In genomic region chr7:155203882-155204691, GRCh38 we compare ENCODE assay signal across 13 cellular contexts.
DNase-seq lines count a peak whose midpoint lies in the region; ATAC-seq and TF ChIP-seq lines count a peak whose summit lies in the region.
"Had no signal": no experiment of that assay in that cellular context is flagged by ENCODE, and none has a peak within 500 bp of the region (broad histone marks: within the 10 kb centered on the region; RNA-seq: fewer than 3 reads in every experiment).

No MANE protein-coding gene starts in this region.

- peaks cover 14% of the 10 kb centered on the region for H3K4me1 ChIP-seq in CD8-positive, alpha-beta T cell (ENCODE audit: insufficient read depth, low read length)
- H3K4me1 ChIP-seq in osteoblast (ENCODE audit: insufficient read depth, low read length) (peaks cover 32% of the 10 kb centered on the region), thyroid gland (no peaks in the 10 kb centered on the region)

- H3K4me1 Mint-ChIP-seq in CD8-positive, alpha-beta T cell (ENCODE audit: low read depth): peaks cover 22% of the 10 kb centered on the region
- peaks cover 13 to 21% (median 19%) of the 10 kb centered on the region in 3 donors for H3K4me1 Mint-ChIP-seq in IgD-negative memory B cell
- H3K4me1 Mint-ChIP-seq in activated naive CD8-positive, alpha-beta T cell treated with anti-CD3 and anti-CD28 coated beads, Interleukin-2, amount 50 U/mL, for 24 hours: peaks cover 50% of the 10 kb centered on the region

- H4K20me1 ChIP-seq in osteoblast (ENCODE audit: insufficient read depth, low read length): no peaks in the 10 kb centered on the region

- no peak overlapping the region for H3K27ac ChIP-seq in CD8-positive, alpha-beta T cell (ENCODE audit: low read depth, low read length)
- H3K27ac ChIP-seq in osteoblast (ENCODE audit: low read depth, low read length) (peak overlapping the region; percentile 99), thyroid gland (no peak overlapping the region)

- POLR2A ChIA-PET in CD8-positive, alpha-beta T cell (lab: Charles Lee): interaction anchor here (1.6 to 3.0 kb wide), 2 partner anchors 94 to 141 kb away, joined by 5 to 49 read pairs; partner anchors contain the start of gene INSIG1

- peak overlapping the region; percentile 57 for H3K27ac Mint-ChIP-seq in CD8-positive, alpha-beta T cell
- peak overlapping the region in 2 of 3 donors; percentile 77 to 83 for H3K27ac Mint-ChIP-seq in IgD-negative memory B cell
- H3K27ac Mint-ChIP-seq in activated naive CD8-positive, alpha-beta T cell treated with anti-CD3 and anti-CD28 coated beads, Interleukin-2, amount 50 U/mL, for 24 hours: peak overlapping the region; percentile 100

- peaks cover 2% of the 10 kb centered on the region for H3K36me3 Mint-ChIP-seq in CD8-positive, alpha-beta T cell
- H3K36me3 Mint-ChIP-seq in IgD-negative memory B cell: peaks cover 2% of the 10 kb centered on the region
- peaks cover 8% of the 10 kb centered on the region for H3K36me3 Mint-ChIP-seq in activated naive CD8-positive, alpha-beta T cell treated with anti-CD3 and anti-CD28 coated beads, Interleukin-2, amount 50 U/mL, for 24 hours (ENCODE audit: low read depth)

- H3K27me3 Mint-ChIP-seq in CD8-positive, alpha-beta T cell (ENCODE audit: low read depth): no peaks in the 10 kb centered on the region
- H3K27me3 Mint-ChIP-seq in IgD-negative memory B cell: no peaks in the 10 kb centered on the region
- no peaks in the 10 kb centered on the region for H3K27me3 Mint-ChIP-seq in activated naive CD8-positive, alpha-beta T cell treated with anti-CD3 and anti-CD28 coated beads, Interleukin-2, amount 50 U/mL, for 24 hours

- no peak overlapping the region for H3K4me3 Mint-ChIP-seq in CD8-positive, alpha-beta T cell
- no peak overlapping the region for H3K4me3 Mint-ChIP-seq in IgD-negative memory B cell
- no peak overlapping the region for H3K4me3 Mint-ChIP-seq in activated naive CD8-positive, alpha-beta T cell treated with anti-CD3 and anti-CD28 coated beads, Interleukin-2, amount 50 U/mL, for 24 hours

- 90 to 94% methylated on average over 8 to 13 of the region's 14 CpGs for WGBS in thyroid gland, 2 donors

- H3K4me2 ChIP-seq in osteoblast (ENCODE audit: insufficient read depth, low read length): no peak overlapping the region

- TF ChIP-seq POLR2A in thyroid gland (IDR thresholded peaks at IDR 0.05): no peak

- TF ChIP-seq CTCF in CD8-positive, alpha-beta T cell (IDR thresholded peaks at IDR 0.05): no peak
- TF ChIP-seq CTCF in osteoblast (IDR thresholded peaks at IDR 0.05; ENCODE audit: extremely low read depth, low read depth, low read length): no peak
- TF ChIP-seq CTCF in thyroid gland (IDR thresholded peaks at IDR 0.05): no peak

- H3K9me3 Mint-ChIP-seq in CD8-positive, alpha-beta T cell: no peaks in the 10 kb centered on the region
- H3K9me3 Mint-ChIP-seq in IgD-negative memory B cell: no peaks in the 10 kb centered on the region
- peaks cover 13% of the 10 kb centered on the region for H3K9me3 Mint-ChIP-seq in activated naive CD8-positive, alpha-beta T cell treated with anti-CD3 and anti-CD28 coated beads, Interleukin-2, amount 50 U/mL, for 24 hours

- no peak overlapping the region for H2AFZ ChIP-seq in osteoblast (ENCODE audit: low read length)

- H3K9me3 ChIP-seq in CD8-positive, alpha-beta T cell (ENCODE audit: low read length): no peaks in the 10 kb centered on the region
- H3K9me3 ChIP-seq in osteoblast (ENCODE audit: low read depth, low read length) (no peaks in the 10 kb centered on the region), thyroid gland (no peaks in the 10 kb centered on the region)
- H3K9me3 ChIP-seq: heart left ventricle had no signal

- H3K4me3 ChIP-seq in CD8-positive, alpha-beta T cell (ENCODE audit: low read depth, low read length): no peak overlapping the region
- H3K4me3 ChIP-seq in osteoblast (ENCODE audit: insufficient read depth, low read length): no peak overlapping the region
- H3K4me3 ChIP-seq in thyroid gland (replicated peaks in 1 of 3): no peak overlapping the region

- CTCF ChIA-PET in CD8-positive, alpha-beta T cell (lab: Charles Lee): interaction anchor here (0.9 to 3.2 kb wide), 5 partner anchors 13 to 141 kb away, joined by 3 to 13 read pairs (median 8); no protein-coding TSS in a partner anchor

- H3K36me3 ChIP-seq in CD8-positive, alpha-beta T cell (ENCODE audit: insufficient read depth, low read length): no peaks in the 10 kb centered on the region
- H3K36me3 ChIP-seq in osteoblast (ENCODE audit: insufficient read depth, low read length) (no peaks in the 10 kb centered on the region), thyroid gland (no peaks in the 10 kb centered on the region)
- H3K36me3 ChIP-seq: heart left ventricle had no signal

- H3K79me2 ChIP-seq in osteoblast (ENCODE audit: insufficient read depth, low read length): no peaks in the 10 kb centered on the region

- intact Hi-C loops in CD8-positive, alpha-beta T cell (cut with DNase I, micrococcal nuclease): loop anchor here in 1 of 2 experiments (10.0 kb wide), 1 partner anchor 441 kb away; the partner anchor contains the start of gene RBM33
- intact Hi-C loops in thyroid gland (cut with DNase I): no loop called here

- DNase-seq in CD8-positive, alpha-beta T cell: no peak
- no peak for DNase-seq in activated naive CD8-positive, alpha-beta T cell treated with anti-CD3 and anti-CD28 coated beads, Interleukin-2, amount 50 U/mL, for 24 hours
- DNase-seq in osteoblast (ENCODE audit: insufficient read length, low spot score, missing footprints) (peak; percentile 58), thyroid gland (no peak)
- DNase-seq in stimulated activated CD4-positive, alpha-beta T cell treated with anti-CD3 and anti-CD28 coated beads, Interleukin-1b, Interleukin-23, amount 100 ng/mL, for 48 hours: no peak
- DNase-seq: activated gamma-delta T cell treated with Interleukin-2 at 50 U/mL for 16 hours, heart left ventricle, KBM-7, left cardiac atrium, NCI-H1694, NCI-H748 treated with DMSO at 0.1 percent for 48 hours had no signal

- ATAC-seq in CD8-positive, alpha-beta T cell: no peak
- ATAC-seq in activated naive CD8-positive, alpha-beta T cell treated with anti-CD3 and anti-CD28 coated beads, Interleukin-2, amount 50 U/mL, for 24 hours: no peak
- ATAC-seq in GM18909 (IDR thresholded peaks at IDR 0.05; ENCODE audit: poor library complexity, unreplicated experiment): no peak
- ATAC-seq: heart left ventricle, left cardiac atrium had no signal

- H3K27me3 ChIP-seq in CD8-positive, alpha-beta T cell (ENCODE audit: insufficient read depth, low read length): no peaks in the 10 kb centered on the region
- H3K27me3 ChIP-seq in osteoblast (ENCODE audit: insufficient read depth, low read length) (no peaks in the 10 kb centered on the region), thyroid gland (no peaks in the 10 kb centered on the region)
